21 cellular contexts compared by ENCODE assay signal in genomic region chr1:221963742-221964141, GRCh38.
"Had no signal": no experiment of that assay in that cellular context is flagged by ENCODE, and none has a peak within 500 bp of the region (broad histone marks: within the 10 kb centered on the region; RNA-seq: fewer than 3 reads in every experiment).

No MANE protein-coding gene starts in this region.

- H2AFZ ChIP-seq: hepatocyte, neural progenitor cell had no signal

- DNase-seq: activated CD4-positive, alpha-beta T cell treated with anti-CD3 and anti-CD28 coated beads for 1 hour; activated CD4-positive, alpha-beta T cell treated with anti-CD3 and anti-CD28 coated beads, Interleukin-2, amount 50 U/mL, for 4 hours; activated naive CD4-positive, alpha-beta T cell treated with anti-CD3 and anti-CD28 coated beads, Interleukin-2, amount 10 ng/mL, durations not matched to agents 7 days and 5 days; activated T-cell treated with anti-CD3 and anti-CD28 coated beads, Interleukin-2, amount 50 U/mL, for 1 hour; effector memory CD8-positive, alpha-beta T cell; islet precursor cell; naive B cell; pancreas; stimulated activated CD4-positive, alpha-beta T cell treated with anti-CD3 and anti-CD28 coated beads, Interleukin-4, amount 100 ng/mL, for 24 hours; stimulated activated naive CD4-positive, alpha-beta T cell treated with Interleukin-2 at 50 U/mL for 16 hours; substantia nigra; T1000 had no signal

- H3K4me3 ChIP-seq: hepatocyte, neural progenitor cell, pancreas, skin epidermis, tibial nerve, vagina had no signal

- H3K9me3 ChIP-seq: pancreas, tibial nerve, vagina had no signal

- H3K36me3 ChIP-seq: neural progenitor cell, pancreas, tibial nerve, vagina had no signal

- FAIRE-seq: astrocyte, bronchial epithelial cell, pancreas had no signal

- H3K27ac ChIP-seq: epithelial cell of prostate, hepatocyte, neural progenitor cell, pancreas, skin epidermis, tibial nerve, vagina, VCaP had no signal

- ATAC-seq: effector memory CD8-positive, alpha-beta T cell; pancreas had no signal

- H3K4me1 ChIP-seq: neural progenitor cell, vagina had no signal

- H3K4me2 ChIP-seq: hepatocyte, neural progenitor cell had no signal

- H3K79me2 ChIP-seq: hepatocyte had no signal

- H3K27me3 ChIP-seq: hepatocyte, neural progenitor cell, pancreas, tibial nerve, vagina had no signal

- H3K9ac ChIP-seq: neural progenitor cell had no signal
